Comparison of ENCODE assay signal across 1 cellular context in the genomic region with DNA sequence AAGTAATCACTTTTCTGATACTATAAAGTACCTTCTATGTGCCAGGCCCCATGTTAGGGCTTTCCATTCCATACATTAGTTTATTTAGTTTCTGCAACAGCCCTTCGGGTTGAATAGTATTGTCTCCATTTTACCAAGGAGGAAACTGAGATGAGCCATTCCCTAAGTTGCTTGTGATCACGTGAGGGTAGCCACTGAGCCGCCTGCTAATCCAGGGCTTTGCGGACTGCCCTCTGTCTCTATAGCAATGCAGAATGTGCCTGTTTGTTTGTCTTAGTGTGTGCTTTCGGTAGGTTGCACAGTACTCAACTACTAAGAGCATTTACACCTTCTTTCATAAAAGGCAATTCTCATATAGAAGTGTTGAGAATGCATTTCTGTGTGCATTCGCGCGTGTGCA.
TF ChIP-seq lines count a peak whose summit lies in the region.

No MANE protein-coding gene starts in this region.

TF ChIP-seq in SK-N-SH, 30 proteins besides CTCF, POLR2A, EP300 and RAD21 (continued from another document):
- TF ChIP-seq, protein P1, sequence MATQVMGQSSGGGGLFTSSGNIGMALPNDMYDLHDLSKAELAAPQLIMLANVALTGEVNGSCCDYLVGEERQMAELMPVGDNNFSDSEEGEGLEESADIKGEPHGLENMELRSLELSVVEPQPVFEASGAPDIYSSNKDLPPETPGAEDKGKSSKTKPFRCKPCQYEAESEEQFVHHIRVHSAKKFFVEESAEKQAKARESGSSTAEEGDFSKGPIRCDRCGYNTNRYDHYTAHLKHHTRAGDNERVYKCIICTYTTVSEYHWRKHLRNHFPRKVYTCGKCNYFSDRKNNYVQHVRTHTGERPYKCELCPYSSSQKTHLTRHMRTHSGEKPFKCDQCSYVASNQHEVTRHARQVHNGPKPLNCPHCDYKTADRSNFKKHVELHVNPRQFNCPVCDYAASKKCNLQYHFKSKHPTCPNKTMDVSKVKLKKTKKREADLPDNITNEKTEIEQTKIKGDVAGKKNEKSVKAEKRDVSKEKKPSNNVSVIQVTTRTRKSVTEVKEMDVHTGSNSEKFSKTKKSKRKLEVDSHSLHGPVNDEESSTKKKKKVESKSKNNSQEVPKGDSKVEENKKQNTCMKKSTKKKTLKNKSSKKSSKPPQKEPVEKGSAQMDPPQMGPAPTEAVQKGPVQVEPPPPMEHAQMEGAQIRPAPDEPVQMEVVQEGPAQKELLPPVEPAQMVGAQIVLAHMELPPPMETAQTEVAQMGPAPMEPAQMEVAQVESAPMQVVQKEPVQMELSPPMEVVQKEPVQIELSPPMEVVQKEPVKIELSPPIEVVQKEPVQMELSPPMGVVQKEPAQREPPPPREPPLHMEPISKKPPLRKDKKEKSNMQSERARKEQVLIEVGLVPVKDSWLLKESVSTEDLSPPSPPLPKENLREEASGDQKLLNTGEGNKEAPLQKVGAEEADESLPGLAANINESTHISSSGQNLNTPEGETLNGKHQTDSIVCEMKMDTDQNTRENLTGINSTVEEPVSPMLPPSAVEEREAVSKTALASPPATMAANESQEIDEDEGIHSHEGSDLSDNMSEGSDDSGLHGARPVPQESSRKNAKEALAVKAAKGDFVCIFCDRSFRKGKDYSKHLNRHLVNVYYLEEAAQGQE (IDR thresholded peaks at IDR 0.05; ENCODE audit: low read depth, low read length): no peak
- TF ChIP-seq ELF1 (IDR thresholded peaks at IDR 0.05) (no peak), NRF1 (IDR thresholded peaks at IDR 0.05; ENCODE audit: low read depth, low read length) (no peak), TCF12 (IDR thresholded peaks at IDR 0.05) (no peak), GATA2 (CRISPR knock-in tag; IDR thresholded peaks at IDR 0.05) (no peak), MEF2A (IDR thresholded peaks at IDR 0.05; ENCODE audit: borderline replicate concordance, low read depth) (no peak), TAF1 (IDR thresholded peaks at IDR 0.05; ENCODE audit: borderline replicate concordance, low read depth, low read length) (no peak)
- TF ChIP-seq, protein P2, sequence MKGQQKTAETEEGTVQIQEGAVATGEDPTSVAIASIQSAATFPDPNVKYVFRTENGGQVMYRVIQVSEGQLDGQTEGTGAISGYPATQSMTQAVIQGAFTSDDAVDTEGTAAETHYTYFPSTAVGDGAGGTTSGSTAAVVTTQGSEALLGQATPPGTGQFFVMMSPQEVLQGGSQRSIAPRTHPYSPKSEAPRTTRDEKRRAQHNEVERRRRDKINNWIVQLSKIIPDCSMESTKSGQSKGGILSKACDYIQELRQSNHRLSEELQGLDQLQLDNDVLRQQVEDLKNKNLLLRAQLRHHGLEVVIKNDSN (IDR thresholded peaks at IDR 0.05; ENCODE audit: borderline replicate concordance, low read depth): no peak
- TF ChIP-seq, protein P3, sequence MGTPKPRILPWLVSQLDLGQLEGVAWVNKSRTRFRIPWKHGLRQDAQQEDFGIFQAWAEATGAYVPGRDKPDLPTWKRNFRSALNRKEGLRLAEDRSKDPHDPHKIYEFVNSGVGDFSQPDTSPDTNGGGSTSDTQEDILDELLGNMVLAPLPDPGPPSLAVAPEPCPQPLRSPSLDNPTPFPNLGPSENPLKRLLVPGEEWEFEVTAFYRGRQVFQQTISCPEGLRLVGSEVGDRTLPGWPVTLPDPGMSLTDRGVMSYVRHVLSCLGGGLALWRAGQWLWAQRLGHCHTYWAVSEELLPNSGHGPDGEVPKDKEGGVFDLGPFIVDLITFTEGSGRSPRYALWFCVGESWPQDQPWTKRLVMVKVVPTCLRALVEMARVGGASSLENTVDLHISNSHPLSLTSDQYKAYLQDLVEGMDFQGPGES (IDR thresholded peaks at IDR 0.05; ENCODE audit: low read depth, low read length): no peak
TF ChIP-seq in SK-N-SH: peak in this region for 0.
